ENCODE assay signal across 8 cellular contexts in the genomic region with DNA sequence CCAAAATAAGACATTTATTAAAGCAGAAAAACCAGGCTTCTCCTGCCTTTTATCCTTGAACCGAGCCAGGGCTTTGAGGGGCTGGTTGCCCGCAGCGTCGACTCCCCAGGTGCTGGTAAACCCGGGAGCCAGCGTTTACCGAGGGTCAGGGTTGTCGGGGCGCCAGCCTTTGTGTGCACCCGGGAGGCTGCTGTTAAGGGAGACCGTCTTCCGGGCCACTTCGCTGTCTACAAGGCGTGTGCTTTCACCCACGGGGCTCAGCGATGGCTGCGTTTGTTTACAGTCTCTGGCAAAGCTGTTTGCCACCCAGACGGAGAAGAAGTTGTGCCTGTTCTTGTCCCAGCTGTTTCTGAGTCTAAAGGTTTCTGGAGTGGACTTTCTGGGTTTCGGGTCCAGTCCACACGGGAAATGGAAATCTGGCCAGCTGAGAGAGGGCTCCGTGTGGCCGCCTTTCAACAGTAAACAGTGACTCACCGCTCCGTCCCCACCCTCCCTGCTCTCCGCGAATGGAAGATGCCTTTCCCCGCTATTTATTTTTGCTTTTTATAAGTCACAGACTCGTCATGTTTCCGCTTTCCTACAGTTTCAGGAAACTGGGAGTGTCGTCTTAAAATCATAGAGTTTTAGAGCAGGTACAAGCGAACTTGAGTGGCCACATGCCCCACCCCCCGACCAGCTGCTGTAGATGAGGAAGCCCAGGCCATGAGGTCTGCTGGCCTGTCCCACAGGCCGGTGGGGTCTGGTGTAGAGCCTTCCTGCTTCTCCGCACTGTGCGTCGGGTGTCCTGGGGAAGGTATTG. TPM values are rescaled to one million over a fixed set of nuclear protein-coding genes. Genes with fewer than 3 reads are reported as not detected.
DNase-seq lines count a peak whose midpoint lies in the region; ATAC-seq and TF ChIP-seq lines count a peak whose summit lies in the region.

No MANE protein-coding gene starts in this region.

- no peaks in the 10 kb centered on the region for H3K27me3 Mint-ChIP-seq in CD8-positive, alpha-beta T cell (ENCODE audit: low read depth)

- no peaks in the 10 kb centered on the region for H3K9me3 ChIP-seq in CD8-positive, alpha-beta T cell (ENCODE audit: low read length)

- TF ChIP-seq CTCF in CD8-positive, alpha-beta T cell (IDR thresholded peaks at IDR 0.05), result no peak

- intact Hi-C loops in CD8-positive, alpha-beta T cell (cut with DNase I, micrococcal nuclease), result loop anchor here (1.0 to 10.0 kb wide), 9 partner anchors 28 to 1100 kb away; partner anchors contain the start of genes MICALL2 (in 2 of the 2), EIF3B (in 1 of the 2), GET4 (in 1 of the 2) and INTS1 (in 1 of the 2)

- peaks cover 9% of the 10 kb centered on the region for H3K36me3 Mint-ChIP-seq in CD8-positive, alpha-beta T cell

- peak overlapping the region; percentile 99 for H3K27ac Mint-ChIP-seq in CD8-positive, alpha-beta T cell

- H3K4me3 Mint-ChIP-seq in CD8-positive, alpha-beta T cell, result peak overlapping the region; percentile 89

- POLR2A ChIA-PET in CD8-positive, alpha-beta T cell (lab: Charles Lee), result interaction anchor here (1.1 to 1.6 kb wide), 2 partner anchors 23 to 24 kb away, joined by 3 to 4 read pairs; partner anchors contain the start of gene TMEM184A

- H3K4me1 ChIP-seq in CD8-positive, alpha-beta T cell (ENCODE audit: insufficient read depth, low read length), result peaks cover 33% of the 10 kb centered on the region

- peak; percentile 48 for ATAC-seq in CD8-positive, alpha-beta T cell
- ATAC-seq in GM21529 (IDR thresholded peaks at IDR 0.05; ENCODE audit: unreplicated experiment) (no peak), HG03521 (IDR thresholded peaks at IDR 0.05; ENCODE audit: unreplicated experiment) (no peak)

- peak in 6 of 7 experiments; percentile 42 to 75 (median 68) for DNase-seq in CD8-positive, alpha-beta T cell
- DNase-seq in M059J (ENCODE audit: low read depth) (peak; percentile 98), midbrain (lab: John Stamatoyannopoulos, UW) (peak; percentile 26)
- peak; percentile 62 to 63 for DNase-seq in activated CD4-positive, alpha-beta T cell treated with anti-CD3 and anti-CD28 coated beads, Interleukin-2, amount 50 U/mL, for 48 hours
- DNase-seq in effector CD8-positive, alpha-beta T cell (lab: John Stamatoyannopoulos, UW), result peak; percentile 34
- DNase-seq in stimulated activated CD8-positive, alpha-beta memory T cell treated with anti-CD3 and anti-CD28 coated beads, Interleukin-4, amount 100 ng/mL, for 48 hours, result peak; percentile 64

- H3K36me3 ChIP-seq in CD8-positive, alpha-beta T cell (ENCODE audit: insufficient read depth, low read length), result no peaks in the 10 kb centered on the region

- no peaks in the 10 kb centered on the region for H3K9me3 Mint-ChIP-seq in CD8-positive, alpha-beta T cell

- CTCF ChIA-PET in CD8-positive, alpha-beta T cell (lab: Charles Lee), result interaction anchor here (1.5 to 2.0 kb wide), 2 partner anchors 16 to 23 kb away, joined by 4 to 5 read pairs; partner anchors contain the start of gene TMEM184A

- peak overlapping the region; percentile 82 for H3K27ac ChIP-seq in CD8-positive, alpha-beta T cell (ENCODE audit: low read depth, low read length)

- peak overlapping the region; percentile 66 for H3K4me3 ChIP-seq in CD8-positive, alpha-beta T cell (ENCODE audit: low read depth, low read length)

- H3K27me3 ChIP-seq in CD8-positive, alpha-beta T cell (ENCODE audit: insufficient read depth, low read length), result no peaks in the 10 kb centered on the region

- H3K4me1 Mint-ChIP-seq in CD8-positive, alpha-beta T cell (ENCODE audit: low read depth), result peaks cover 38% of the 10 kb centered on the region

RNA-seq across cellular contexts. Expression of gene MAFK, which starts 2.2 kb away (rescaled TPM):
- 10 to 100 TPM; 48.7 to 49.8 TPM for total RNA-seq in CD8-positive, alpha-beta T cell
- 13.3 and 26.7 TPM in 2 replicates for total RNA-seq in M059J (2014; rRNA removed; shearing (Covaris generic))

RNA-seq across cellular contexts. Expression of gene TMEM184A, which starts 23.4 kb away (rescaled TPM):
- not detected for total RNA-seq in CD8-positive, alpha-beta T cell
- total RNA-seq in M059J (2014; rRNA removed; shearing (Covaris generic)), result 1.8 and 3.3 TPM in 2 replicates

RNA-seq across cellular contexts. Expression of gene INTS1, which starts 28.5 kb away (rescaled TPM):
- 100 to 1,000 TPM; 106 to 113 TPM for total RNA-seq in CD8-positive, alpha-beta T cell
- total RNA-seq in M059J (2014; rRNA removed; shearing (Covaris generic)), result 27.4 and 55.0 TPM in 2 replicates

RNA-seq across cellular contexts. Expression of gene PSMG3, which starts 37.2 kb away (rescaled TPM):
- 10 to 100 TPM; 20.9 to 21.0 TPM for total RNA-seq in CD8-positive, alpha-beta T cell
- total RNA-seq in M059J (2014; rRNA removed; shearing (Covaris generic)), result 86.5 and 87.9 TPM in 2 replicates

Comparison
In these comparisons a context has a peak if more than half of its experiments do, and no peak if none do; other contexts are left out.
1. DNase-seq: peak in every context shown above with its lines; median percentile 98 in M059J; 68 in CD8-positive, alpha-beta T cell; 64 in stimulated activated CD8-positive, alpha-beta memory T cell treated with anti-CD3 and anti-CD28 coated beads, Interleukin-4, amount 100 ng/mL, for 48 hours; 62 in activated CD4-positive, alpha-beta T cell treated with anti-CD3 and anti-CD28 coated beads, Interleukin-2, amount 50 U/mL, for 48 hours; 34 in effector CD8-positive, alpha-beta T cell; 26 in midbrain.